In genomic region chr2:23491622-23492336, GRCh38 we compare ENCODE assay signal across 1 cellular context.
TF ChIP-seq lines count a peak whose summit lies in the region.

No MANE protein-coding gene starts in this region.

TF ChIP-seq in H1, 55 proteins besides CTCF, POLR2A, EP300 and RAD21 (continued from another document):
- no peak for TF ChIP-seq HDAC2 (IDR thresholded peaks at IDR 0.05; ENCODE audit: borderline replicate concordance in 1 of 2, low read depth in 2 of 2, low read length in 2 of 2)
- no peak for TF ChIP-seq RNF2 (IDR thresholded peaks at IDR 0.05; ENCODE audit: borderline replicate concordance, low read depth, low read length, missing control alignments, poor library complexity, severe bottlenecking)
- TF ChIP-seq ATF2 (IDR thresholded peaks at IDR 0.05; ENCODE audit: low read length) = no peak
- TF ChIP-seq NRF1 (IDR thresholded peaks at IDR 0.05; ENCODE audit: low read depth, low read length) = no peak
- no peak for TF ChIP-seq TCF12 (IDR thresholded peaks at IDR 0.05; ENCODE audit: low read depth, low read length)
- TF ChIP-seq CHD7 (IDR thresholded peaks at IDR 0.05; ENCODE audit: insufficient replicate concordance, low read length) = no peak
